In the genomic region with DNA sequence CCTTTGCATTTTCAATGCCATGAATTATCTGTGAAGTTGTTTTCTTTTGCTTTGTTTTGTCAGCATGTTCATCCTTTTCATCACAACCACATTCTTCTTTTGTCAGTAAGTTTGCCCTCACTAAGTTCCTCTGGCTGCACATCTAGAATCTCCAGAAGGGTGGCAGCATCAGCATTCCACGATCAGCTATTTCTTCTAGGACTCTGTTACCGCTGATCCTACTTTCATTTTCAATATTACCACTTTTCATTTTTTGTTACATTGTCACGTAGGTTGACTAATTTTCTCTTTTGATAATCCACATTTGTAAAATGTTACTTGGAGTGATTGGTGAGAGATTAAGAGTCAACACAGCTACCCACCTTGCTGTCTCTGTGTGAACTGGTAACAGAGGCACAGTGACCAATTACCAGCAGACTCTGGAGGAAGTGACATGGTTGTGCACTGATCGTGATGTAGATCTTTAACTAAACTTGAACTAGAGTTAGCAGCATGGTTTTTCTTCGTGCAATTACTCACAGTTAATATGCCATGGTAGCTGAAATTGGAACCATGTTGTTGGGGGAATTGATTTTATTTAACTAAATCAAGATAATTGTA, we compare ENCODE assay signal across 9 cellular contexts.
DNase-seq lines count a peak whose midpoint lies in the region; ATAC-seq, FAIRE-seq and TF ChIP-seq lines count a peak whose summit lies in the region.
"Had no signal": no experiment of that assay in that cellular context is flagged by ENCODE, and none has a peak within 500 bp of the region (broad histone marks: within the 10 kb centered on the region; RNA-seq: fewer than 3 reads in every experiment).

No MANE protein-coding gene starts in this region.

- no peaks in the 10 kb centered on the region for H3K4me1 ChIP-seq in kidney (ENCODE audit: control insufficient read depth in 1 of 2, insufficient read depth in 1 of 2, low read depth in 1 of 2, low read length in 2 of 2)
- H3K4me1 ChIP-seq: adrenal gland had no signal

- H3K27ac ChIP-seq in kidney (ENCODE audit: low read depth in 2 of 2, low read length in 2 of 2), result no peak overlapping the region
- H3K27ac ChIP-seq: adrenal gland had no signal

- no peaks in the 10 kb centered on the region for H3K36me3 Mint-ChIP-seq in activated naive CD4-positive, alpha-beta T cell treated with anti-CD3 and anti-CD28 coated beads, Interleukin-2, amount 10 ng/mL, durations not matched to agents 7 days and 5 days
- no peaks in the 10 kb centered on the region for H3K36me3 Mint-ChIP-seq in natural killer cell
- no peaks in the 10 kb centered on the region for H3K36me3 Mint-ChIP-seq in WTC11

- no peak overlapping the region for H3K4me3 ChIP-seq in kidney (ENCODE audit: low read length in 2 of 2)

- intact Hi-C loops in natural killer cell (cut with micrococcal nuclease) (no loop called here), kidney (cut with DNase I) (no loop called here)

- peak overlapping the region; percentile 65 for H3K4me3 Mint-ChIP-seq in activated naive CD4-positive, alpha-beta T cell treated with anti-CD3 and anti-CD28 coated beads, Interleukin-2, amount 10 ng/mL, durations not matched to agents 7 days and 5 days
- peak overlapping the region; percentile 73 for H3K4me3 Mint-ChIP-seq in natural killer cell
- no peak overlapping the region for H3K4me3 Mint-ChIP-seq in WTC11

- no peaks in the 10 kb centered on the region for H3K4me1 Mint-ChIP-seq in activated naive CD4-positive, alpha-beta T cell treated with anti-CD3 and anti-CD28 coated beads, Interleukin-2, amount 10 ng/mL, durations not matched to agents 7 days and 5 days
- H3K4me1 Mint-ChIP-seq in natural killer cell (peaks cover 11% of the 10 kb centered on the region in 2 donors), WTC11 (peaks cover 4% of the 10 kb centered on the region; the same call in 1 of the 2 replicates)

- H3K27ac Mint-ChIP-seq in activated naive CD4-positive, alpha-beta T cell treated with anti-CD3 and anti-CD28 coated beads, Interleukin-2, amount 10 ng/mL, durations not matched to agents 7 days and 5 days, result no peak overlapping the region
- peak overlapping the region; percentile 57 to 80 for H3K27ac Mint-ChIP-seq in natural killer cell
- no peak overlapping the region for H3K27ac Mint-ChIP-seq in WTC11

- CTCF ChIA-PET in activated naive CD4-positive, alpha-beta T cell treated with anti-CD3 and anti-CD28 coated beads, Interleukin-2, amount 10 ng/mL, durations not matched to agents 7 days and 5 days (lab: Charles Lee), result no interaction called here
- CTCF ChIA-PET in WTC11 (lab: Charles Lee), result no interaction called here

- ATAC-seq in HG03060 (IDR thresholded peaks at IDR 0.05; ENCODE audit: low read depth, unreplicated experiment) (peak; percentile 74), natural killer cell (peak in 2 of 3 donors; percentile 80 to 87), WTC11 (no peak)

- H3K9me3 ChIP-seq in kidney (ENCODE audit: control insufficient read depth in 1 of 2, low read length in 2 of 2), result peaks cover 0 to 4% of the 10 kb centered on the region in 2 donors
- H3K9me3 ChIP-seq: adrenal gland had no signal

- no peaks in the 10 kb centered on the region for H3K36me3 ChIP-seq in kidney (ENCODE audit: control insufficient read depth in 1 of 2, insufficient read depth in 2 of 2, low read length in 2 of 2)
- H3K36me3 ChIP-seq: adrenal gland had no signal

- no peak for FAIRE-seq in kidney (lab: Jason Lieb, UNC)

- no peaks in the 10 kb centered on the region for H3K27me3 Mint-ChIP-seq in activated naive CD4-positive, alpha-beta T cell treated with anti-CD3 and anti-CD28 coated beads, Interleukin-2, amount 10 ng/mL, durations not matched to agents 7 days and 5 days
- no peaks in the 10 kb centered on the region for H3K27me3 Mint-ChIP-seq in natural killer cell (ENCODE audit: low read depth in 2 of 2)
- H3K27me3 Mint-ChIP-seq in WTC11 (ENCODE audit: low read depth), result no peaks in the 10 kb centered on the region

- peaks cover 2% of the 10 kb centered on the region for H3K9me3 Mint-ChIP-seq in activated naive CD4-positive, alpha-beta T cell treated with anti-CD3 and anti-CD28 coated beads, Interleukin-2, amount 10 ng/mL, durations not matched to agents 7 days and 5 days
- H3K9me3 Mint-ChIP-seq in natural killer cell (peaks cover 4 to 5% of the 10 kb centered on the region in 2 donors), WTC11 (peaks cover 19% of the 10 kb centered on the region)

- TF ChIP-seq CTCF in natural killer cell (IDR thresholded peaks at IDR 0.05) (no peak), kidney (IDR thresholded peaks at IDR 0.05; ENCODE audit: borderline replicate concordance, extremely low read depth, insufficient read depth) (no peak), WTC11 (IDR thresholded peaks at IDR 0.05) (no peak)

- DNase-seq in activated naive CD4-positive, alpha-beta T cell treated with anti-CD3 and anti-CD28 coated beads, Interleukin-2, amount 10 ng/mL, durations not matched to agents 7 days and 5 days, result no peak
- DNase-seq in activated naive CD4-positive, alpha-beta T cell treated with anti-CD3 and anti-CD28 coated beads, Interleukin-2, amount 50 U/mL, for 16 hours, result no peak
- DNase-seq in RKO (ENCODE audit: low spot score) (peak; percentile 27), natural killer cell (no peak), kidney (no peak), WTC11 (ENCODE audit: low spot score) (no peak), D341Med (ENCODE audit: low spot score) (no peak)

- POLR2A ChIA-PET in WTC11 (lab: Charles Lee), result no interaction called here

- no peak overlapping the region for H3K9ac ChIP-seq in kidney (ENCODE audit: low read length in 2 of 2)

TF ChIP-seq in WTC11, 78 proteins besides CTCF, POLR2A, EP300 and RAD21 (continues in another document):
- TF ChIP-seq ZNF396 (CRISPR knock-in tag; IDR thresholded peaks at IDR 0.05; ENCODE audit: borderline replicate concordance) (no peak), PRDM15 (CRISPR knock-in tag; IDR thresholded peaks at IDR 0.05) (no peak), SMAD3 (CRISPR knock-in tag; IDR thresholded peaks at IDR 0.05; ENCODE audit: borderline replicate concordance) (no peak), AFF4 (CRISPR knock-in tag; IDR thresholded peaks at IDR 0.05; ENCODE audit: borderline replicate concordance) (no peak), TP53 (CRISPR knock-in tag; IDR thresholded peaks at IDR 0.05) (no peak)
- TF ChIP-seq, protein P1, sequence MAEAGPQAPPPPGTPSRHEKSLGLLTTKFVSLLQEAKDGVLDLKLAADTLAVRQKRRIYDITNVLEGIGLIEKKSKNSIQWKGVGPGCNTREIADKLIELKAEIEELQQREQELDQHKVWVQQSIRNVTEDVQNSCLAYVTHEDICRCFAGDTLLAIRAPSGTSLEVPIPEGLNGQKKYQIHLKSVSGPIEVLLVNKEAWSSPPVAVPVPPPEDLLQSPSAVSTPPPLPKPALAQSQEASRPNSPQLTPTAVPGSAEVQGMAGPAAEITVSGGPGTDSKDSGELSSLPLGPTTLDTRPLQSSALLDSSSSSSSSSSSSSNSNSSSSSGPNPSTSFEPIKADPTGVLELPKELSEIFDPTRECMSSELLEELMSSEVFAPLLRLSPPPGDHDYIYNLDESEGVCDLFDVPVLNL (CRISPR knock-in tag; IDR thresholded peaks at IDR 0.05; ENCODE audit: borderline replicate concordance, low read depth), result no peak

Comparison
In these comparisons a context has a peak if more than half of its experiments do, and no peak if none do; other contexts are left out.
1. H3K27ac Mint-ChIP-seq: peak in natural killer cell (2 of 2); none in activated naive CD4-positive, alpha-beta T cell treated with anti-CD3 and anti-CD28 coated beads, Interleukin-2, amount 10 ng/mL, durations not matched to agents 7 days and 5 days (single experiment) and WTC11 (single experiment).